Comparison of ENCODE assay signal across 8 cellular contexts in the genomic region with DNA sequence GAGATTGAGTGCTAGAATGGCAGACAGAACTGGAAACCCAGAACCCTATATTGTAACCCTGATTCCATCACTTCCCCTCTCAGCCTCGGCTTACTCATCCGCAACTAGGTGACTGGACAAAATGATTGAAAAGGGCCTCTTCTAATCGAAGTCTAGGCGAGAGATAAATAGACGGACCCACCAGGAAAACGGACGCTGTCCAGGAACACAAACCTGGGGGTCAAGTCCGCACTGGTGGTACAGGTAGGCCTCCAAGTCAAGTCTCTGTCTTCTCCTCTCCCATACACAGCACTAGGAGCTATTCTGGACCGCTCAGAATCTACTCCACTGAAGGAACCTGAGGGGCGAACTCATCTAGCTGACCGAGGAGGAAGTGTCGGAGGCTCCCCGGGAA. TPM values are rescaled to one million over a fixed set of nuclear protein-coding genes. Genes with fewer than 3 reads are reported as not detected.
DNase-seq lines count a peak whose midpoint lies in the region; ATAC-seq, FAIRE-seq and TF ChIP-seq lines count a peak whose summit lies in the region.

No MANE protein-coding gene starts in this region.

- peaks cover 13 to 25% (median 23%) of the 10 kb centered on the region in 4 donors for H3K4me1 ChIP-seq in esophagus muscularis mucosa
- peaks cover 5 to 14% (median 10%) of the 10 kb centered on the region in 3 donors for H3K4me1 ChIP-seq in pancreas

- no peaks in the 10 kb centered on the region for H3K27me3 Mint-ChIP-seq in T-helper 2 cell treated with Interferon-gamma antibody and Interleukin-4, amounts not matched to agents 5 μg/mL and 100 μg/mL, for 36 hours (ENCODE audit: low read depth)

- H3K9me3 Mint-ChIP-seq in T-helper 2 cell treated with Interferon-gamma antibody and Interleukin-4, amounts not matched to agents 5 μg/mL and 100 μg/mL, for 36 hours: no peaks in the 10 kb centered on the region

- H3K27me3 ChIP-seq in esophagus muscularis mucosa: no peaks in the 10 kb centered on the region
- H3K27me3 ChIP-seq in pancreas: no peaks in the 10 kb centered on the region

- H3K9me3 ChIP-seq in esophagus muscularis mucosa (no peaks in the 10 kb centered on the region), pancreas (no peaks in the 10 kb centered on the region)

- peak overlapping the region; percentile 91 for H3K4me3 Mint-ChIP-seq in T-helper 2 cell treated with Interferon-gamma antibody and Interleukin-4, amounts not matched to agents 5 μg/mL and 100 μg/mL, for 36 hours

- peaks cover 22% of the 10 kb centered on the region for H3K4me1 Mint-ChIP-seq in T-helper 2 cell treated with Interferon-gamma antibody and Interleukin-4, amounts not matched to agents 5 μg/mL and 100 μg/mL, for 36 hours (ENCODE audit: low read depth)

- H3K36me3 Mint-ChIP-seq in T-helper 2 cell treated with Interferon-gamma antibody and Interleukin-4, amounts not matched to agents 5 μg/mL and 100 μg/mL, for 36 hours (ENCODE audit: low read depth): peaks cover 32% of the 10 kb centered on the region

- DNase-seq in AG08396 (ENCODE audit: low spot score): peak; percentile 12
- no peak for DNase-seq in T-helper 2 cell treated with Interferon-gamma antibody and Interleukin-4, amounts not matched to agents 5 μg/mL and 100 μg/mL, for 36 hours (ENCODE audit: low spot score)
- no peak for DNase-seq in esophagus muscularis mucosa (ENCODE audit: extremely low spot score)
- no peak for DNase-seq in pancreas
- no peak for DNase-seq in NCI-H1417 (lab: John Stamatoyannopoulos, UW)
- no peak for DNase-seq in SHP77 treated with DMSO at 0.1 percent for 48 hours (lab: John Stamatoyannopoulos, UW)

- WGBS in esophagus muscularis mucosa: 0% methylated on average over 8 of the region's 13 CpGs
- 0% methylated on average over 13 of the region's 13 CpGs for whole genome bisulfite sequencing in pancreas, 2 donors

- TF ChIP-seq EP300 in esophagus muscularis mucosa (IDR thresholded peaks at IDR 0.05): no peak

- no peak for TF ChIP-seq CTCF in esophagus muscularis mucosa (IDR thresholded peaks at IDR 0.05)
- TF ChIP-seq CTCF in pancreas (IDR thresholded peaks at IDR 0.05): no peak

- peak overlapping the region; percentile 84 to 89 (median 88) for H3K27ac ChIP-seq in esophagus muscularis mucosa (replicated peaks in 1 of 4)
- H3K27ac ChIP-seq in pancreas: peak overlapping the region; percentile 59 to 84 (median 72)

- H3K4me3 ChIP-seq in esophagus muscularis mucosa: peak overlapping the region; percentile 78 to 86 (median 79)
- H3K4me3 ChIP-seq in pancreas: peak overlapping the region; percentile 54 to 80 (median 69)

- H3K36me3 ChIP-seq in esophagus muscularis mucosa (peaks cover 19 to 38% (median 30%) of the 10 kb centered on the region in 4 donors), pancreas (peaks cover 0 to 26% (median 8%) of the 10 kb centered on the region in 3 donors)

- intact Hi-C loops in esophagus muscularis mucosa (cut with DNase I) (loop anchor here (2.0 kb wide), 1 partner anchor 371 kb away; no protein-coding TSS in a partner anchor), pancreas (cut with DNase I) (no loop called here)

- no peak for FAIRE-seq in pancreas (lab: Jason Lieb, UNC)

- ATAC-seq in GM18868 (IDR thresholded peaks at IDR 0.05; ENCODE audit: unreplicated experiment) (peak; percentile 23), HG03342 (IDR thresholded peaks at IDR 0.05; ENCODE audit: unreplicated experiment) (peak; percentile 5), pancreas (peak; percentile 0 to 59 (median 12))

- H3K27ac Mint-ChIP-seq in T-helper 2 cell treated with Interferon-gamma antibody and Interleukin-4, amounts not matched to agents 5 μg/mL and 100 μg/mL, for 36 hours: peak overlapping the region; percentile 90

- TF ChIP-seq POLR2A in esophagus muscularis mucosa (IDR thresholded peaks at IDR 0.05; ENCODE audit: low read depth): no peak

RNA-seq across cellular contexts. Expression of a gene that starts 0.5 kb away (rescaled TPM):
- total RNA-seq in esophagus muscularis mucosa (100 to 1,000 TPM in 3 of 4 donors, 10 to 100 TPM in 1; 96.0 to 118 (median 110) TPM), pancreas (10 to 100 TPM; 26.7 to 66.8 (median 46.1) TPM)
- polyA plus RNA-seq in pancreas: 100 to 1,000 TPM in 1 of 2 donors, 10 to 100 TPM in 1; 92.2 to 115 TPM

RNA-seq across cellular contexts. Expression of a gene that starts 20.1 kb away (rescaled TPM):
- total RNA-seq in esophagus muscularis mucosa: 10 to 100 TPM; 64.1 to 85.2 (median 80.5) TPM
- total RNA-seq in pancreas: 10 to 100 TPM; 33.1 to 58.0 (median 46.5) TPM
- 10 to 100 TPM; 31.4 to 48.9 TPM for polyA plus RNA-seq in pancreas
